In the genomic region with DNA sequence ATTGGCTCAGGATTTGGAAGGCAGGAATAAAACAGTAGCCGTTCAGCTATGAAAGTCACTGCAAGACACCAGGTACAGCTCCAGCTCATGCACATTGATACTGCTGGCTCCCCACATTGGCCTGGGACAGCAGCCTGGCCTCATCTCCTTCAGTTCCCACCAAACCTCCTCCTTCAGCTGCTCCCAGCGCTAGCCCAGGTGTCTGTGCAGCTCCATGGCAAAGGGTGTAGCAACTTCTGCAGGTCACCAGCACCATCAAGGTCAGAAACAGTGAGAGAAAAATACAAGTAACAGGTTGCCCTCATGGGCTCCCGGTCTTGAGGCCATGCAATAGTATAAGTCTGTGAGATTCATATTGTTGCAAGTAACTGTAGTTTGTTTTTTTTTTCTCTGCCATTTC, we compare ENCODE assay signal across 29 cellular contexts.
"Had no signal": no experiment of that assay in that cellular context is flagged by ENCODE, and none has a peak within 500 bp of the region (broad histone marks: within the 10 kb centered on the region; RNA-seq: fewer than 3 reads in every experiment).

No MANE protein-coding gene starts in this region.

- H3K27me3 ChIP-seq: adrenal gland, SJCRH30 had no signal

- H3K4me3 ChIP-seq: adrenal gland, SJCRH30, SK-N-MC had no signal

- DNase-seq: activated CD4-positive, alpha-beta memory T cell treated with anti-CD3 and anti-CD28 coated beads for 36 hours; activated CD4-positive, alpha-beta T cell treated with anti-CD3 and anti-CD28 coated beads for 36 hours; activated CD4-positive, alpha-beta T cell treated with anti-CD3 and anti-CD28 coated beads, Interleukin-2, amount 10 ng/mL, durations not matched to agents 7 days and 5 days; activated CD8-positive, alpha-beta memory T cell treated with anti-CD3 and anti-CD28 coated beads, Interleukin-2, amount 50 U/mL, for 4 hours; activated gamma-delta T cell treated with Interleukin-2 at 50 U/mL for 16 hours; activated naive CD4-positive, alpha-beta T cell treated with anti-CD3 and anti-CD28 coated beads for 36 hours; activated T-cell treated with anti-CD3 and anti-CD28 coated beads for 4 hours; activated T-cell treated with anti-CD3 and anti-CD28 coated beads, Interleukin-2, amount 50 U/mL, for 4 hours; adrenal gland; caudate nucleus; cerebellar nuclear complex; NCI-H1092 treated with DMSO at 0.1 percent for 48 hours; NCI-H1417 treated with DMSO at 0.1 percent for 48 hours; NCI-H187 treated with DMSO at 0.1 percent for 48 hours; NCI-H2081; NCI-H2171 treated with DMSO at 0.1 percent for 48 hours; NCI-H2227 treated with DMSO at 0.1 percent for 48 hours; NCI-H446; NCI-H524 treated with DMSO at 0.1 percent for 48 hours; SHP77; SJCRH30; T1000 had no signal

- H3K27me3 Mint-ChIP-seq: activated CD4-positive, alpha-beta memory T cell treated with anti-CD3 and anti-CD28 coated beads for 36 hours; activated CD4-positive, alpha-beta T cell treated with anti-CD3 and anti-CD28 coated beads, Interleukin-2, amount 10 ng/mL, durations not matched to agents 7 days and 5 days; brain had no signal

- H3K4me1 ChIP-seq: SJCRH30 had no signal

- H3K27ac Mint-ChIP-seq: activated CD4-positive, alpha-beta memory T cell treated with anti-CD3 and anti-CD28 coated beads for 36 hours; activated CD4-positive, alpha-beta T cell treated with anti-CD3 and anti-CD28 coated beads for 36 hours; activated CD4-positive, alpha-beta T cell treated with anti-CD3 and anti-CD28 coated beads, Interleukin-2, amount 10 ng/mL, durations not matched to agents 7 days and 5 days; activated naive CD4-positive, alpha-beta T cell treated with anti-CD3 and anti-CD28 coated beads for 36 hours; activated naive CD4-positive, alpha-beta T cell treated with anti-CD3 and anti-CD28 coated beads, Interleukin-2, amount 50 U/mL, for 72 hours; activated T-helper 1 cell treated with anti-CD3 and anti-CD28 coated beads, Interleukin-12 subunit alpha, Interleukin-12 subunit beta, Interleukin-2, Interleukin-4 antibody, amounts not matched to agents 30 ng/mL and 10 ng/mL and 1 ng/mL, durations not matched to agents 14 hours and 24 hours and 36 hours; brain had no signal

- H3K36me3 ChIP-seq: adrenal gland, SJCRH30 had no signal

- H3K4me3 Mint-ChIP-seq: activated CD4-positive, alpha-beta memory T cell treated with anti-CD3 and anti-CD28 coated beads for 36 hours; activated CD4-positive, alpha-beta T cell treated with anti-CD3 and anti-CD28 coated beads for 36 hours; activated CD4-positive, alpha-beta T cell treated with anti-CD3 and anti-CD28 coated beads, Interleukin-2, amount 10 ng/mL, durations not matched to agents 7 days and 5 days; activated naive CD4-positive, alpha-beta T cell treated with anti-CD3 and anti-CD28 coated beads for 36 hours; activated T-cell treated with anti-CD3 and anti-CD28 coated beads, Interleukin-2, amount 50 U/mL, for 4 hours; activated T-helper 1 cell treated with anti-CD3 and anti-CD28 coated beads, Interleukin-12 subunit alpha, Interleukin-12 subunit beta, Interleukin-2, Interleukin-4 antibody, amounts not matched to agents 30 ng/mL and 10 ng/mL and 1 ng/mL, durations not matched to agents 14 hours and 24 hours and 36 hours; brain had no signal

- H3K4me1 Mint-ChIP-seq: activated CD4-positive, alpha-beta T cell treated with anti-CD3 and anti-CD28 coated beads for 36 hours; activated CD4-positive, alpha-beta T cell treated with anti-CD3 and anti-CD28 coated beads, Interleukin-2, amount 10 ng/mL, durations not matched to agents 7 days and 5 days; brain had no signal

- ATAC-seq: activated CD4-positive, alpha-beta T cell treated with anti-CD3 and anti-CD28 coated beads for 36 hours; activated CD4-positive, CD25-positive, alpha-beta regulatory T cell treated with anti-CD3 and anti-CD28 coated beads, Interleukin-2, amount 50 U/mL, for 24 hours; activated naive CD4-positive, alpha-beta T cell treated with anti-CD3 and anti-CD28 coated beads, Interleukin-2, amount 50 U/mL, for 72 hours; activated T-cell treated with anti-CD3 and anti-CD28 coated beads, Interleukin-2, amount 50 U/mL, for 4 hours; Panc1 had no signal

- FAIRE-seq: bronchial epithelial cell had no signal

- H3K27ac ChIP-seq: adrenal gland, SJCRH30, SK-N-MC had no signal

- H3K9me3 ChIP-seq: adrenal gland, SJCRH30 had no signal

- H3K36me3 Mint-ChIP-seq: brain had no signal
